In the genomic region with DNA sequence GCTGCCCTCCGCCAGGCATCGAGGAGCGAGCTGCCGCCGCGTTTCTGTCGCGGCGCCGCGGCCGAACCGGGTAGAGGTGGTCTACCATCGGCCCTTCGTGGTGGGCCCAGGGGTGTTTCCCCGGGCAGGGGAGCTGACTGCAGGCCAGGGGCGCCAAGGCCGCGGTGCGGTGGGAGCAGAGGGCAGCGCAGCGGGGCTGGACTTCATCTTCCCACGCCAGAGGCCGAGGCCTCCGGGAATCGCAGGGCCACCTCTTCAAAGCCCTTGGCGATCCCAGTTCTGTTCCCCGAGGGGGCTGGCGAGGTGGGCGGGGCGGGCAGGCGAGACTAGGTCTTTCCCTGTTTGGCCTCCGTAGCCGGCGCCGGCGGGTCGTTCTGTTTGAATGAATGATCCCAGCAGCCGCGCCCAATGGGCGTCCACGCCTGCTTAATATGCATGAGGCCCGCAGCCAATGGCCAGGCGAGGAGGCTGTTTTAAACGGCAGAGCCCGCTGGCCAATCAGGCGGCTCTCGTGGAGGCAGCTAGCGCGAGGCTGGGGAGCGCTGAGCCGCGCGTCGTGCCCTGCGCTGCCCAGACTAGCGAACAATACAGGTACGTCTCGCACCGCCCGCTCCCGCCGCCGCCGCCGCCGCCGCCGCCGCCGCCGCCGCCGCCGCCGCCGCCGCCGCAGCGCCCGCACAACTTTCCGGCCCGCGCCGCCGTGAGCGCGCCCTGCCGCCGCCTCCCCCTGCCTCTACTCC, we compare ENCODE assay signal across 8 cellular contexts. TPM values are rescaled to one million over a fixed set of nuclear protein-coding genes. Genes with fewer than 3 reads are reported as not detected.
DNase-seq lines count a peak whose midpoint lies in the region; ATAC-seq, FAIRE-seq and TF ChIP-seq lines count a peak whose summit lies in the region.

A gene (plus strand): TSS at position 550 of the 740 bp plus-strand sequence. CDS start 2,265 bp downstream, outside the sequence.

- no peak for TF ChIP-seq CTCF in AG04450 (IDR thresholded peaks at IDR 0.05; ENCODE audit: low read depth, low read length)
- no peak for TF ChIP-seq CTCF in WERI-Rb-1 (IDR thresholded peaks at IDR 0.05; ENCODE audit: low read depth, low read length)
- no peak for TF ChIP-seq CTCF in bronchial epithelial cell (IDR thresholded peaks at IDR 0.05; ENCODE audit: insufficient read depth, low read length, severe bottlenecking)

- ATAC-seq in GM18873 (IDR thresholded peaks at IDR 0.05; ENCODE audit: low FRiP score, unreplicated experiment) (peak; percentile 98), HG03135 (IDR thresholded peaks at IDR 0.05; ENCODE audit: unreplicated experiment) (peak; percentile 97)

- H3K36me3 ChIP-seq in WERI-Rb-1 (peaks cover 29% of the 10 kb centered on the region), bronchial epithelial cell (ENCODE audit: control insufficient read depth, insufficient read depth, low read length) (no peaks in the 10 kb centered on the region)

- DNase-seq in AG04450 (ENCODE audit: low read depth, low spot score) (peak; percentile 70), NCI-H2196 (lab: John Stamatoyannopoulos, UW; ENCODE audit: unreplicated experiment) (peak; percentile 91), WERI-Rb-1 (peak; percentile 93), bronchial epithelial cell (ENCODE audit: low read depth) (peak; percentile 84), inferior parietal cortex (ENCODE audit: extremely low spot score) (peak; percentile 68)
- peak; percentile 60 to 73 for DNase-seq in stimulated activated CD4-positive, alpha-beta T cell treated with anti-CD3 and anti-CD28 coated beads, Interleukin-12 subunit alpha, Interleukin-12 subunit beta, amount 100 ng/mL, for 24 hours (ENCODE audit: low read depth in 2 of 2)

- H3K27me3 ChIP-seq in AG04450 (ENCODE audit: control insufficient read depth, insufficient read depth, low read length), result no peaks in the 10 kb centered on the region
- peaks cover 6% of the 10 kb centered on the region for H3K27me3 ChIP-seq in WERI-Rb-1 (ENCODE audit: insufficient read depth, low read depth, severe bottlenecking)
- H3K27me3 ChIP-seq in bronchial epithelial cell (ENCODE audit: control insufficient read depth, insufficient read depth, low read length), result no peaks in the 10 kb centered on the region

- H3K4me3 ChIP-seq in AG04450 (ENCODE audit: low read depth, low read length), result peak within 1 kb of the TSS; percentile 64
- peak within 1 kb of the TSS; percentile 64 for H3K4me3 ChIP-seq in WERI-Rb-1 (ENCODE audit: low read depth, low read length)
- H3K4me3 ChIP-seq in bronchial epithelial cell (ENCODE audit: low read depth, low read length), result peak within 1 kb of the TSS; percentile 69

- CTCF ChIA-PET in AG04450 (lab: Charles Lee), result no interaction called here

- no peak within 1 kb of the TSS for H3K27ac ChIP-seq in AG04450 (ENCODE audit: low read depth, low read length)
- peak within 1 kb of the TSS; percentile 90 for H3K27ac ChIP-seq in WERI-Rb-1

- POLR2A ChIA-PET in AG04450 (lab: Yijun Ruan, JAX), result no interaction called here

- FAIRE-seq in bronchial epithelial cell (lab: Jason Lieb, UNC), result no peak

- no peaks in the 10 kb centered on the region for H3K9me3 ChIP-seq in AG04450 (ENCODE audit: control insufficient read depth, insufficient read depth, low read length)
- H3K9me3 ChIP-seq in WERI-Rb-1 (ENCODE audit: severe bottlenecking), result peaks cover 6% of the 10 kb centered on the region

RNA-seq across cellular contexts. Expression of the gene that starts here (rescaled TPM):
- polyA plus RNA-seq in AG04450 (2011; rRNA removed), result 17.9 and 21.1 TPM in 2 replicates
- polyA minus RNA-seq in AG04450 (2011; rRNA and poly(A)+ RNA removed), result 7.3 and 10.1 TPM in 2 replicates
- total RNA-seq in bronchial epithelial cell, result 46.7 and 74.5 TPM in 2 replicates
